8 cellular contexts compared by ENCODE assay signal in genomic region chr2:20051518-20052228, GRCh38. TPM values are rescaled to one million over a fixed set of nuclear protein-coding genes. Genes with fewer than 3 reads are reported as not detected.
DNase-seq lines count a peak whose midpoint lies in the region; ATAC-seq and TF ChIP-seq lines count a peak whose summit lies in the region.

LAPTM4A (minus strand) TSS chr2:20051628; CDS start chr2:20051520, 108 bp downstream.

- H3K27me3 ChIP-seq in CD4-positive, CD25-positive, alpha-beta regulatory T cell (ENCODE audit: control insufficient read depth, insufficient read depth, low read length): peaks cover 18% of the 10 kb centered on the region
- H3K27me3 ChIP-seq in left lung: no peaks in the 10 kb centered on the region

- H3K9me3 ChIP-seq in CD4-positive, CD25-positive, alpha-beta regulatory T cell (ENCODE audit: control insufficient read depth in 2 of 2, low read length in 2 of 2): no peaks in the 10 kb centered on the region
- no peaks in the 10 kb centered on the region for H3K9me3 ChIP-seq in left lung

- peak within 1 kb of the TSS; percentile 94 for H3K4me3 ChIP-seq in CD4-positive, CD25-positive, alpha-beta regulatory T cell (ENCODE audit: low read depth, low read length)
- H3K4me3 ChIP-seq in left lung: peak within 1 kb of the TSS; percentile 61 to 76

- DNase-seq in CD4-positive, CD25-positive, alpha-beta regulatory T cell: peak; percentile 98 to 100 (median 98)
- DNase-seq in NCI-H748 treated with DMSO at 0.1 percent for 48 hours (lab: John Stamatoyannopoulos, UW) (peak; percentile 97), dermis blood vessel endothelial cell (peak; percentile 100), left lung (peak; percentile 98 to 99)
- peak; percentile 88 to 98 for DNase-seq in activated CD4-positive, alpha-beta T cell treated with anti-CD3 and anti-CD28 coated beads, Interleukin-2, amount 50 U/mL, for 24 hours (ENCODE audit: low read depth in 1 of 2, low spot score in 1 of 2)
- DNase-seq in stimulated activated CD4-positive, alpha-beta T cell treated with anti-CD3 and anti-CD28 coated beads, Interleukin-2, amount 100 ng/mL, for 48 hours: peak; percentile 92

- no peaks in the 10 kb centered on the region for H3K36me3 ChIP-seq in CD4-positive, CD25-positive, alpha-beta regulatory T cell (ENCODE audit: control insufficient read depth, insufficient read depth, low read length)
- H3K36me3 ChIP-seq in left lung: no peaks in the 10 kb centered on the region

- H3K27ac Mint-ChIP-seq in CD4-positive, CD25-positive, alpha-beta regulatory T cell: no peak within 1 kb of the TSS

- ATAC-seq in CD4-positive, CD25-positive, alpha-beta regulatory T cell (ENCODE audit: low read depth in 2 of 2): peak; percentile 96 to 97
- ATAC-seq in GM19397 (IDR thresholded peaks at IDR 0.05; ENCODE audit: unreplicated experiment) (peak; percentile 96), HG03565 (IDR thresholded peaks at IDR 0.05; ENCODE audit: unreplicated experiment) (peak; percentile 92), left lung (peak; percentile 94)

- H3K4me3 Mint-ChIP-seq in CD4-positive, CD25-positive, alpha-beta regulatory T cell: no peak within 1 kb of the TSS

- H3K4me1 Mint-ChIP-seq in CD4-positive, CD25-positive, alpha-beta regulatory T cell: peaks cover 25 to 33% (median 29%) of the 10 kb centered on the region in 4 donors

- intact Hi-C loops in left lung (cut with DNase I): no loop called here

- peaks cover 3% of the 10 kb centered on the region for H3K36me3 Mint-ChIP-seq in CD4-positive, CD25-positive, alpha-beta regulatory T cell

- no peaks in the 10 kb centered on the region for H3K9me3 Mint-ChIP-seq in CD4-positive, CD25-positive, alpha-beta regulatory T cell

- H3K4me1 ChIP-seq in CD4-positive, CD25-positive, alpha-beta regulatory T cell (ENCODE audit: control insufficient read depth, insufficient read depth, low read length, poor library complexity, severe bottlenecking): peaks cover 34% of the 10 kb centered on the region
- H3K4me1 ChIP-seq in left lung: peaks cover 17 to 42% of the 10 kb centered on the region in 2 donors

- H3K27ac ChIP-seq in CD4-positive, CD25-positive, alpha-beta regulatory T cell (ENCODE audit: insufficient read depth, low read length, poor library complexity, severe bottlenecking): peak within 1 kb of the TSS; percentile 99
- H3K27ac ChIP-seq in left lung: peak within 1 kb of the TSS; percentile 98 to 99

- TF ChIP-seq CTCF in left lung (IDR thresholded peaks at IDR 0.05): peak; percentile 15 to 36

- peaks cover 26% of the 10 kb centered on the region for H3K27me3 Mint-ChIP-seq in CD4-positive, CD25-positive, alpha-beta regulatory T cell

RNA-seq across cellular contexts. Expression of gene LAPTM4A, which starts in this region (rescaled TPM):
- total RNA-seq in CD4-positive, CD25-positive, alpha-beta regulatory T cell: 74.1 TPM
- 100 to 1,000 TPM; 118 to 141 (median 133) TPM for polyA plus RNA-seq in CD4-positive, CD25-positive, alpha-beta regulatory T cell
- 79.5 and 134 TPM in 2 replicates for total RNA-seq in dermis blood vessel endothelial cell
- total RNA-seq in left lung: 100 to 1,000 TPM; 220 to 300 TPM

Comparison
In these comparisons a context has a peak if more than half of its experiments do, and no peak if none do; other contexts are left out.
1. Peak in every context shown above with its lines: DNase-seq, ATAC-seq, H3K4me3 ChIP-seq and H3K27ac ChIP-seq.